ENCODE assay signal across 26 cellular contexts in the genomic region with DNA sequence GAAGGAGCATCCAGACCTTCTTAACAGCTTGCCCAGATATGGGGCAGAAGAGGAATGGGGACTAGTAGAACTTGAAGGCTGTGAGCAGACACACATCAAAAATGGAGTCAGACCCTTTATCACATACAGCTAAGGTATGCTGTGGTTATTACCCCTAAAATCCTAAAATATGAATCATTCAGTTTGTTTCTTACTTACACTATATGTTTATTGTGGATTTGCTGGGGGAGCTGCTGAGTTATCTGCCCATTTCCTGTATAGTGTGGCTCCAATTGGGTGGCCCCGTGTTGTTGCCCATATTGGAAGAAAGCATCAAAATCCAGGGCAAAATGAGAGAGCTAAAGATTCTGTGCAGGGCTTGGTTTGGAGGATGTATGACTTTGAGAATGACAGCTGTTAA. TPM values are rescaled to one million over a fixed set of nuclear protein-coding genes. Genes with fewer than 3 reads are reported as not detected.
DNase-seq lines count a peak whose midpoint lies in the region; ATAC-seq, FAIRE-seq and TF ChIP-seq lines count a peak whose summit lies in the region.
"Had no signal": no experiment of that assay in that cellular context is flagged by ENCODE, and none has a peak within 500 bp of the region (broad histone marks: within the 10 kb centered on the region; RNA-seq: fewer than 3 reads in every experiment).

No MANE protein-coding gene starts in this region.

- H3K36me3 ChIP-seq in astrocyte (ENCODE audit: insufficient read depth, low read length) (no peaks in the 10 kb centered on the region), small intestine (ENCODE audit: control insufficient read depth in 2 of 2, insufficient read depth in 2 of 2, low read length in 2 of 2) (no peaks in the 10 kb centered on the region)
- H3K36me3 ChIP-seq: gastrocnemius medialis, prostate gland had no signal

- H3K4me3 ChIP-seq in astrocyte (ENCODE audit: insufficient read depth, low read depth, low read length) (no peak overlapping the region), small intestine (ENCODE audit: low read depth in 1 of 2, low read length in 2 of 2) (no peak overlapping the region)
- H3K4me3 ChIP-seq: coronary artery, gastrocnemius medialis, lung, prostate gland, SK-N-MC, upper lobe of left lung had no signal

- no peak for FAIRE-seq in astrocyte (lab: Jason Lieb, UNC)
- FAIRE-seq in small intestine (lab: Jason Lieb, UNC) = no peak
- FAIRE-seq: D721Med, kidney, RCC 7860 had no signal

- H4K20me1 ChIP-seq in astrocyte (ENCODE audit: insufficient read depth, low read length) = no peaks in the 10 kb centered on the region

- peaks cover 14% of the 10 kb centered on the region for H3K4me1 Mint-ChIP-seq in astrocyte (ENCODE audit: low read depth, unreplicated experiment)

- H3K27ac ChIP-seq in astrocyte (ENCODE audit: low read depth, low read length) (peak overlapping the region; percentile 32), small intestine (ENCODE audit: low read depth in 1 of 2, low read length in 1 of 2) (no peak overlapping the region)
- H3K27ac ChIP-seq: C4-2B, coronary artery, gastrocnemius medialis, prostate gland, SK-N-MC, upper lobe of left lung had no signal

- H3K9me3 Mint-ChIP-seq in astrocyte (ENCODE audit: unreplicated experiment) = no peaks in the 10 kb centered on the region

- ATAC-seq in GM18907 (IDR thresholded peaks at IDR 0.05; ENCODE audit: unreplicated experiment) = no peak
- no peak for ATAC-seq in Right ventricle myocardium superior (ENCODE audit: poor library complexity)
- ATAC-seq: esophagus mucosa, gastrocnemius medialis, T-helper 17 cell had no signal

- no peaks in the 10 kb centered on the region for H3K27me3 Mint-ChIP-seq in astrocyte (ENCODE audit: low read depth, unreplicated experiment)
- H3K27me3 Mint-ChIP-seq: T-helper 17 cell had no signal

- DNase-seq in Daoy (ENCODE audit: low read depth) = peak; percentile 19
- DNase-seq in HS-5 (ENCODE audit: low read depth) = peak; percentile 43
- peak; percentile 51 for DNase-seq in astrocyte (ENCODE audit: low read depth)
- peak; percentile 12 for DNase-seq in kidney tubule cell (ENCODE audit: low spot score)
- no peak for DNase-seq in Right ventricle myocardium superior
- no peak for DNase-seq in superior temporal gyrus (ENCODE audit: extremely low spot score)
- no peak for DNase-seq in small intestine
- DNase-seq: activated T-cell treated with anti-CD3 and anti-CD28 coated beads, Interleukin-2, amount 50 U/mL, for 1 hour; gastrocnemius medialis; hypothalamus; KBM-7; kidney; NCI-H1436; NCI-H524; NK-92 treated with Interleukin-12 subunit alpha and Interleukin-12 subunit beta, amount 100 ng/mL, for 24 hours; T-helper 17 cell; upper lobe of left lung had no signal

- H3K27ac Mint-ChIP-seq in astrocyte (ENCODE audit: unreplicated experiment) = peak overlapping the region; percentile 70
- H3K27ac Mint-ChIP-seq: T-helper 17 cell had no signal

- TF ChIP-seq CTCF in astrocyte (IDR thresholded peaks at IDR 0.05; ENCODE audit: insufficient read depth, low read depth, low read length) = no peak

- intact Hi-C loops in Right ventricle myocardium superior (cut with DNase I) = no loop called here

- H3K4me1 ChIP-seq in astrocyte (ENCODE audit: insufficient read depth, low read length) = peaks cover 18% of the 10 kb centered on the region
- no peaks in the 10 kb centered on the region for H3K4me1 ChIP-seq in small intestine (ENCODE audit: control insufficient read depth in 2 of 2, insufficient read depth in 1 of 2, low read depth in 1 of 2, low read length in 1 of 2)
- H3K4me1 ChIP-seq: gastrocnemius medialis, prostate gland, upper lobe of left lung had no signal

- no peak overlapping the region for H3K4me3 Mint-ChIP-seq in astrocyte (ENCODE audit: unreplicated experiment)
- H3K4me3 Mint-ChIP-seq: T-helper 17 cell had no signal

- H3K9me3 ChIP-seq in astrocyte (ENCODE audit: insufficient read depth, low read depth, low read length) = no peaks in the 10 kb centered on the region
- H3K9me3 ChIP-seq in small intestine (ENCODE audit: control insufficient read depth, low read depth) = no peaks in the 10 kb centered on the region
- H3K9me3 ChIP-seq: gastrocnemius medialis, prostate gland, upper lobe of left lung had no signal

- no peaks in the 10 kb centered on the region for H3K79me2 ChIP-seq in astrocyte (ENCODE audit: insufficient read depth, low read length)

- H2AFZ ChIP-seq in astrocyte (ENCODE audit: low read depth, low read length) = no peak overlapping the region

- H3K4me2 ChIP-seq in astrocyte (ENCODE audit: low read length) = peak overlapping the region; percentile 33

- H3K36me3 Mint-ChIP-seq in astrocyte (ENCODE audit: low read depth, unreplicated experiment) = peaks cover 11% of the 10 kb centered on the region

- H3K27me3 ChIP-seq in astrocyte (ENCODE audit: insufficient read depth, low read length) (no peaks in the 10 kb centered on the region), small intestine (ENCODE audit: control insufficient read depth in 2 of 2, insufficient read depth in 2 of 2, low read length in 2 of 2) (no peaks in the 10 kb centered on the region)
- H3K27me3 ChIP-seq: gastrocnemius medialis, upper lobe of left lung had no signal

- no peak overlapping the region for H3K9ac ChIP-seq in astrocyte (ENCODE audit: low read length)

- WGBS in small intestine, 3 donors = 96 to 100% (median 97%) methylated on average over 1 of the region's 1 CpG

RNA-seq across cellular contexts. Expression of gene AP3S1, which starts 56.9 kb away (rescaled TPM):
- total RNA-seq in Daoy (2014; rRNA removed; shearing (Covaris generic)) = 109 and 194 TPM in 2 replicates
- total RNA-seq in astrocyte (108 and 110 TPM in 2 replicates), Right ventricle myocardium superior (49.1 TPM)
- polyA plus RNA-seq in small intestine = 100 to 1,000 TPM in 2 of 3 donors, 10 to 100 TPM in 1; 62.7 to 135 (median 118) TPM

RNA-seq across cellular contexts. Expression of gene ATG12, which starts 57.3 kb away (rescaled TPM):
- total RNA-seq in Daoy (2014; rRNA removed; shearing (Covaris generic)) = 64.1 and 87.3 TPM in 2 replicates
- 58.3 and 66.3 TPM in 2 replicates for total RNA-seq in astrocyte
- 23.0 TPM for total RNA-seq in Right ventricle myocardium superior
- polyA plus RNA-seq in small intestine = 10 to 100 TPM; 28.6 to 30.9 (median 29.5) TPM

Comparison
In these comparisons a context has a peak if more than half of its experiments do, and no peak if none do; other contexts are left out.
1. DNase-seq: peak in Daoy (single experiment), HS-5 (single experiment), astrocyte (single experiment) and kidney tubule cell (single experiment); none in Right ventricle myocardium superior (single experiment), superior temporal gyrus (single experiment) and small intestine (single experiment).